ENCODE assay signal across 22 cellular contexts in the genomic region with DNA sequence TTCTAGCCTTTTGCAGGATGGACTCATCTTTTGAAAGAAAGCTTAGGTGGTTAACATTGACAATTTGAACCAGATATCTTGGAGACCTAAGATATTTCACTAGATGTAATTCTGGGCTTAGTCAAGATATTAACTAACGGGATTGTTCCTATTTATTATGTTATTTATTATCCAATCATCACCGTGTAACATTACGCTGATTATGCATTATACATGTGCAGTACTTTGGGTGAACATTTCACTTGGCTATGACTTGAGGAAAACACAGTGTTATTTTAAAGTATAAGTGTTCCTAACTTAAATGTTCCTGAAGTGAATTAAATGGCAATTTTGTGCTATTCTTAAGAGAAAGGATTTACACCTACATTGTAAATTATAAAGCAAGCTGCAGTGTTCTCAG.
A peak's percentile ranks its signal among the peaks of the same experiment; 100 is the strongest.
DNase-seq lines count a peak whose midpoint lies in the region; ATAC-seq, FAIRE-seq and TF ChIP-seq lines count a peak whose summit lies in the region.
"Had no signal": no experiment of that assay in that cellular context is flagged by ENCODE, and none has a peak within 500 bp of the region (broad histone marks: within the 10 kb centered on the region; RNA-seq: fewer than 3 reads in every experiment).

No MANE protein-coding gene starts in this region.

- H4K5ac ChIP-seq in IMR-90 (ENCODE audit: low read depth, low read length) = no peak overlapping the region

- H3K36me3 ChIP-seq in HepG2 (replicated peaks in 1 of 2; ENCODE audit: control insufficient read depth in 1 of 2, insufficient read depth in 2 of 2, low read length in 2 of 2) (no peaks in the 10 kb centered on the region), right lobe of liver (no peaks in the 10 kb centered on the region), IMR-90 (ENCODE audit: control insufficient read depth, insufficient read depth, low read length) (no peaks in the 10 kb centered on the region)
- H3K36me3 ChIP-seq: BLaER1 treated with 17β-estradiol and CSF1 and Interleukin-3, amounts not matched to agents 10 nM and 100 nM had no signal

- H2BK120ac ChIP-seq in IMR-90 (ENCODE audit: low read depth, low read length) = no peak overlapping the region

- no peaks in the 10 kb centered on the region for H3K9me3 Mint-ChIP-seq in activated naive CD4-positive, alpha-beta T cell treated with anti-CD3 and anti-CD28 coated beads, Interleukin-2, amount 10 ng/mL, durations not matched to agents 7 days and 5 days
- H3K9me3 Mint-ChIP-seq: CD4-positive, alpha-beta T cell; CD8-positive, alpha-beta T cell had no signal

- no peak overlapping the region for H2AFZ ChIP-seq in HepG2 (ENCODE audit: low read length)
- no peak overlapping the region for H2AFZ ChIP-seq in IMR-90 (replicated peaks; ENCODE audit: low read length, poor library complexity)

- H4K91ac ChIP-seq in IMR-90 (ENCODE audit: insufficient read depth, low read depth, low read length) = no peak overlapping the region

- H3K79me2 ChIP-seq in HepG2 (ENCODE audit: insufficient read depth, low read length) = no peaks in the 10 kb centered on the region

- H3K27ac ChIP-seq in HepG2 (ENCODE audit: extremely low read length, insufficient read depth, low read length) = no peak overlapping the region
- no peak overlapping the region for H3K27ac ChIP-seq in right lobe of liver
- H3K27ac ChIP-seq in IMR-90 (ENCODE audit: insufficient read depth, low read length) = no peak overlapping the region
- H3K27ac ChIP-seq in caudate nucleus (ENCODE audit: low read depth, low read length) = peak overlapping the region; percentile 72
- H3K27ac ChIP-seq: BLaER1 treated with 17β-estradiol and CSF1 and Interleukin-3, amounts not matched to agents 10 nM and 100 nM; C4-2B had no signal

- no peak overlapping the region for H3K4me2 ChIP-seq in HepG2 (ENCODE audit: low read depth, low read length)
- H3K4me2 ChIP-seq in IMR-90 (ENCODE audit: low read depth, low read length) = no peak overlapping the region
- H3K4me2 ChIP-seq: BLaER1 treated with 17β-estradiol and CSF1 and Interleukin-3, amounts not matched to agents 10 nM and 100 nM had no signal

- H2BK20ac ChIP-seq in IMR-90 (ENCODE audit: low read depth, low read length) = no peak overlapping the region

- H3K4me3 ChIP-seq in HepG2 (replicated peaks in 1 of 3; ENCODE audit: insufficient read depth in 1 of 3, low read depth in 2 of 3, low read length in 3 of 3) (no peak overlapping the region), right lobe of liver (no peak overlapping the region), IMR-90 (ENCODE audit: insufficient read depth, low read depth, low read length) (no peak overlapping the region)
- H3K4me3 ChIP-seq: BLaER1 treated with 17β-estradiol and CSF1 and Interleukin-3, amounts not matched to agents 10 nM and 100 nM had no signal

- TF ChIP-seq POLR2A in HepG2 (IDR thresholded peaks at IDR 0.05; ENCODE audit: insufficient read depth in 1 of 2, low read depth in 2 of 2, low read length in 2 of 2) (no peak), right lobe of liver (IDR thresholded peaks at IDR 0.05) (no peak), IMR-90 (IDR thresholded peaks at IDR 0.05; ENCODE audit: low read depth, low read length) (no peak)

- dilution Hi-C loops in IMR-90 (cut with HindIII; ENCODE audit: low sequenced_read_pairs, unreplicated experiment) = no loop called here

- no peak overlapping the region for H3K23ac ChIP-seq in IMR-90 (ENCODE audit: low read depth, low read length)

- ATAC-seq in HepG2 = no peak
- ATAC-seq in right lobe of liver = no peak
- no peak for ATAC-seq in IMR-90 (ENCODE audit: low read depth)
- ATAC-seq: CD8-positive, alpha-beta T cell had no signal

- in situ Hi-C loops in HepG2 (cut with HindIII; ENCODE audit: extremely low pct_ligation_motif_present, low pct_unique_long_range_greater_than_20kb) (no loop called here), IMR-90 (cut with MboI; ENCODE audit: low sequenced_read_pairs) (no loop called here)

- no peak overlapping the region for H3K27ac Mint-ChIP-seq in activated naive CD4-positive, alpha-beta T cell treated with anti-CD3 and anti-CD28 coated beads, Interleukin-2, amount 10 ng/mL, durations not matched to agents 7 days and 5 days
- H3K27ac Mint-ChIP-seq: B cell; CD4-positive, alpha-beta T cell; CD8-positive, alpha-beta T cell had no signal

- H3K9me1 ChIP-seq in IMR-90 (ENCODE audit: insufficient read depth, low read length) = no peaks in the 10 kb centered on the region

- TF ChIP-seq CTCF in HepG2 (CRISPR knock-in tag; IDR thresholded peaks at IDR 0.05) (no peak), right lobe of liver (IDR thresholded peaks at IDR 0.05) (no peak), IMR-90 (conservative IDR thresholded peaks at IDR 0.05; ENCODE audit: low read depth, low read length) (no peak)

- no peaks in the 10 kb centered on the region for H3K36me3 Mint-ChIP-seq in activated naive CD4-positive, alpha-beta T cell treated with anti-CD3 and anti-CD28 coated beads, Interleukin-2, amount 10 ng/mL, durations not matched to agents 7 days and 5 days
- H3K36me3 Mint-ChIP-seq: CD8-positive, alpha-beta T cell had no signal

- 60% methylated on average over 3 of the region's 3 CpGs for WGBS in HepG2 (ENCODE audit: low lambda C conversion rate)
- WGBS in right lobe of liver (ENCODE audit: insufficient coverage, low coverage, low lambda C conversion rate, missing lambda C conversion rate) = 94% methylated on average over 3 of the region's 3 CpGs
- no CpG with 5 or more reads among the region's 3 CpGs for WGBS in IMR-90 (ENCODE audit: extremely low coverage in 2 of 2, insufficient read length in 1 of 2), 2 experiments

- no peak overlapping the region for H3K4ac ChIP-seq in IMR-90 (ENCODE audit: low read depth, low read length)

- no peak for FAIRE-seq in HepG2 (lab: Jason Lieb, UNC)
- FAIRE-seq: A204.1, D721Med, G401.6, GM12891, GM19239 had no signal

- intact Hi-C loops in HepG2 (cut with micrococcal nuclease; ENCODE audit: unreplicated experiment) = no loop called here
- intact Hi-C loops in right lobe of liver (cut with DNase I) = no loop called here
- intact Hi-C loops in IMR-90 (cut with micrococcal nuclease) = no loop called here

- CTCF ChIA-PET in HepG2 (lab: Yijun Ruan, JAX; ENCODE audit: low intra/inter-chr PET ratio, low total read pairs) = no interaction called here
- CTCF ChIA-PET in IMR-90 (lab: Yijun Ruan, JAX) = no interaction called here
- CTCF ChIA-PET in activated naive CD4-positive, alpha-beta T cell treated with anti-CD3 and anti-CD28 coated beads, Interleukin-2, amount 10 ng/mL, durations not matched to agents 7 days and 5 days (lab: Charles Lee) = no interaction called here

- BruUV-seq in HepG2 (replicated peaks; lab: Mats Ljungman, UMichigan) = no TSS peak
- BruUV-seq in IMR-90 (replicated peaks; lab: Mats Ljungman, UMichigan) = no TSS peak

- H3K4me3 Mint-ChIP-seq in activated naive CD4-positive, alpha-beta T cell treated with anti-CD3 and anti-CD28 coated beads, Interleukin-2, amount 10 ng/mL, durations not matched to agents 7 days and 5 days = no peak overlapping the region
- H3K4me3 Mint-ChIP-seq: B cell; CD4-positive, alpha-beta T cell; CD8-positive, alpha-beta T cell had no signal

- no peak overlapping the region for H4K8ac ChIP-seq in IMR-90 (ENCODE audit: low read depth in 2 of 2, low read length in 2 of 2)

- H3K9ac ChIP-seq in HepG2 (ENCODE audit: insufficient read depth, low read depth, low read length) (no peak overlapping the region), IMR-90 (ENCODE audit: low read depth, low read length) (no peak overlapping the region)
- H3K9ac ChIP-seq: BLaER1 treated with 17β-estradiol and CSF1 and Interleukin-3, amounts not matched to agents 10 nM and 100 nM had no signal

- no peak for TF ChIP-seq RAD21 in HepG2 (CRISPR knock-in tag; IDR thresholded peaks at IDR 0.05)
- TF ChIP-seq RAD21 in IMR-90 (IDR thresholded peaks at IDR 0.05; ENCODE audit: low read length) = no peak

- H2BK15ac ChIP-seq in IMR-90 (ENCODE audit: low read depth, low read length) = no peak overlapping the region

- no peaks in the 10 kb centered on the region for H3K27me3 Mint-ChIP-seq in activated naive CD4-positive, alpha-beta T cell treated with anti-CD3 and anti-CD28 coated beads, Interleukin-2, amount 10 ng/mL, durations not matched to agents 7 days and 5 days
- H3K27me3 Mint-ChIP-seq: CD4-positive, alpha-beta T cell had no signal

- no peak overlapping the region for H3K14ac ChIP-seq in IMR-90 (replicated peaks; ENCODE audit: low read depth, low read length)

- no peaks in the 10 kb centered on the region for H4K20me1 ChIP-seq in HepG2 (ENCODE audit: insufficient read depth, low read length)
- no peaks in the 10 kb centered on the region for H4K20me1 ChIP-seq in IMR-90 (ENCODE audit: insufficient read depth, low read length)
- H4K20me1 ChIP-seq: BLaER1 treated with 17β-estradiol and CSF1 and Interleukin-3, amounts not matched to agents 10 nM and 100 nM had no signal

- H3K27me3 ChIP-seq in HepG2 (ENCODE audit: control insufficient read depth in 1 of 2, insufficient read depth in 2 of 2, low read length in 2 of 2) = no peaks in the 10 kb centered on the region
- H3K27me3 ChIP-seq in right lobe of liver = no peaks in the 10 kb centered on the region
- H3K27me3 ChIP-seq in IMR-90 (ENCODE audit: control insufficient read depth, insufficient read depth, low read length) = no peaks in the 10 kb centered on the region
- H3K27me3 ChIP-seq: BLaER1 treated with 17β-estradiol and CSF1 and Interleukin-3, amounts not matched to agents 10 nM and 100 nM had no signal

- H3K9me3 ChIP-seq in HepG2 (ENCODE audit: low read length) (no peaks in the 10 kb centered on the region), right lobe of liver (no peaks in the 10 kb centered on the region), IMR-90 (ENCODE audit: control insufficient read depth, insufficient read depth, low read length) (no peaks in the 10 kb centered on the region)
- H3K9me3 ChIP-seq: Caco-2 had no signal

- TF ChIP-seq EP300 in HepG2 (IDR thresholded peaks at IDR 0.05; ENCODE audit: low read depth in 2 of 2, low read length in 2 of 2) = no peak
- TF ChIP-seq EP300 in HepG2 (CRISPR knock-in tag; IDR thresholded peaks at IDR 0.05; ENCODE audit: borderline replicate concordance) = no peak

- no peaks in the 10 kb centered on the region for H3K79me1 ChIP-seq in IMR-90 (ENCODE audit: low read depth in 1 of 2, low read length in 2 of 2)

- no peaks in the 10 kb centered on the region for H3K4me1 ChIP-seq in HepG2 (ENCODE audit: insufficient read depth, low read length)
- no peaks in the 10 kb centered on the region for H3K4me1 ChIP-seq in right lobe of liver
- no peaks in the 10 kb centered on the region for H3K4me1 ChIP-seq in IMR-90 (ENCODE audit: control insufficient read depth, insufficient read depth, low read length)
- H3K4me1 ChIP-seq: Caco-2 had no signal

- no peak overlapping the region for H2BK5ac ChIP-seq in IMR-90 (ENCODE audit: low read depth, low read length, poor library complexity, severe bottlenecking)

- H2AK9ac ChIP-seq in IMR-90 (replicated peaks; ENCODE audit: low read depth, low read length, poor library complexity) = no peak overlapping the region

- H3K18ac ChIP-seq in IMR-90 (ENCODE audit: low read depth, low read length) = no peak overlapping the region

- H3K4me1 Mint-ChIP-seq in activated naive CD4-positive, alpha-beta T cell treated with anti-CD3 and anti-CD28 coated beads, Interleukin-2, amount 10 ng/mL, durations not matched to agents 7 days and 5 days = no peaks in the 10 kb centered on the region

- H3K56ac ChIP-seq in IMR-90 (ENCODE audit: extremely low read depth, insufficient read depth, low read length) = no peak overlapping the region

- no peak for DNase-seq in HepG2 (ENCODE audit: low spot score)
- DNase-seq in right lobe of liver = no peak
- no peak for DNase-seq in IMR-90
- peak in 4 of 61 donors; percentile 5 to 67 (median 30) for DNase-seq in caudate nucleus (lab: John Stamatoyannopoulos, UW)
- no peak for DNase-seq in activated effector memory CD4-positive, alpha-beta T cell treated with Interleukin-2 at 50 U/mL for 16 hours
- no peak for DNase-seq in activated naive CD4-positive, alpha-beta T cell treated with anti-CD3 and anti-CD28 coated beads, Interleukin-2, amount 10 ng/mL, durations not matched to agents 7 days and 5 days
- no peak for DNase-seq in HPDE6-E6E7 (ENCODE audit: extremely low spot score)
- DNase-seq: 8988T; AML-193; Caco-2; Calu3; CD4-positive, alpha-beta T cell; CD8-positive, alpha-beta T cell; GF-D8 had no signal

- POLR2A ChIA-PET in HepG2 (lab: Yijun Ruan, JAX) = no interaction called here
- POLR2A ChIA-PET in IMR-90 (lab: Charles Lee; ENCODE audit: unreplicated experiment) = no interaction called here

- H2AK5ac ChIP-seq in IMR-90 (ENCODE audit: low read depth, low read length) = no peak overlapping the region
